ENCODE assay signal across 8 cellular contexts in the genomic region with DNA sequence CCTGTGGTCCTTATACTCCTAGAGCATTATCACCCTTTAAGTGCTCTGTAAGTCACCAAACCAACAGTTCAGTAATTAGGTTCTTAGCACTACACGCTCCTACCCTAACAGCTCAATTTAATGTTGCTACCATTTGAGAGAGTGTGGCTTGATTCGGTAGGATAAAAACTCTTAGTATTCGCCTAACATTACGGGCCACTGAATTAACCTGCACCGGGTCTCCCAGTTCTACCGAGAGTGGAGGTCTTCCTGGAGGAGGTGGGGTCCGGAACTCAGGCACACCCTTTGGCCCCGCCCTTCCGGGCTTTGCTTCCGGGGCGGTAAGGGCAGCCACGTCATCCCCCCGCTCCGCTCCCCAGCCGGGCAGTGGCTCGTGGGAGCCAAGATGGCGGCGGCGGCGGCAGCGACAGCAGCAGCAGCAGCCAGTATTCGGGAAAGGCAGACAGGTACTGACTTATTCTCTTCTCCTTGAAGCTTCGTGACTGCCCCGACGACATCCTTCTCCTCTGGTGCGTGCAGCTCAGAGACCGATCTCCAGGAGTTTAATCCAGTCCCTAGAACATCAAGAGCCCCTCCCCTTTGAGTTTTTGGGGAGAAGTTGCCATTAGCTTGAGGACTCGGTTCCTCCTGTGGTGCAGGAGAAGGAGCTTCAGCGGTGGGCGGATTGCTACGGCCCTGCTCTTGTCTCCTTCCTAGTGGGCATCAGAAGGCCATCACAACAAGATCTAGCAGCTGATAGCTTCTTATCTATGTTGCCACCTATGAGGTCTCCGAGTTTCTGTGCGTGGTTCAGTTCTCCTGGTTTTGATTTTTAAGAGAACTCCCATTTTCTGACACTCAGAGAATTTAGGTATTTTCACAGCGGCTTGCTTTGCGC. TPM values are rescaled to one million over a fixed set of nuclear protein-coding genes. Genes with fewer than 3 reads are reported as not detected.
DNase-seq lines count a peak whose midpoint lies in the region; ATAC-seq, FAIRE-seq and TF ChIP-seq lines count a peak whose summit lies in the region.

A gene with protein sequence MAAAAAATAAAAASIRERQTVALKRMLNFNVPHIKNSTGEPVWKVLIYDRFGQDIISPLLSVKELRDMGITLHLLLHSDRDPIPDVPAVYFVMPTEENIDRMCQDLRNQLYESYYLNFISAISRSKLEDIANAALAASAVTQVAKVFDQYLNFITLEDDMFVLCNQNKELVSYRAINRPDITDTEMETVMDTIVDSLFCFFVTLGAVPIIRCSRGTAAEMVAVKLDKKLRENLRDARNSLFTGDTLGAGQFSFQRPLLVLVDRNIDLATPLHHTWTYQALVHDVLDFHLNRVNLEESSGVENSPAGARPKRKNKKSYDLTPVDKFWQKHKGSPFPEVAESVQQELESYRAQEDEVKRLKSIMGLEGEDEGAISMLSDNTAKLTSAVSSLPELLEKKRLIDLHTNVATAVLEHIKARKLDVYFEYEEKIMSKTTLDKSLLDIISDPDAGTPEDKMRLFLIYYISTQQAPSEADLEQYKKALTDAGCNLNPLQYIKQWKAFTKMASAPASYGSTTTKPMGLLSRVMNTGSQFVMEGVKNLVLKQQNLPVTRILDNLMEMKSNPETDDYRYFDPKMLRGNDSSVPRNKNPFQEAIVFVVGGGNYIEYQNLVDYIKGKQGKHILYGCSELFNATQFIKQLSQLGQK (plus strand): TSS at position 366 of the 877 bp plus-strand sequence. CDS start 20 bp downstream, at position 386.

- TF ChIP-seq RAD21 in IMR-90 (IDR thresholded peaks at IDR 0.05; ENCODE audit: low read length): no peak

- H4K91ac ChIP-seq in IMR-90 (ENCODE audit: insufficient read depth, low read depth, low read length): peak within 1 kb of the TSS; percentile 98

- TSS peak; percentile 41 for BruUV-seq in IMR-90 (replicated peaks; lab: Mats Ljungman, UMichigan)

- H3K9me3 ChIP-seq in IMR-90 (ENCODE audit: control insufficient read depth, insufficient read depth, low read length): no peaks in the 10 kb centered on the region
- no peaks in the 10 kb centered on the region for H3K9me3 ChIP-seq in mononuclear cell (ENCODE audit: low read depth, low read length)

- ATAC-seq in GM21526 (IDR thresholded peaks at IDR 0.05; ENCODE audit: low FRiP score, unreplicated experiment): peak; percentile 88
- peak; percentile 98 for ATAC-seq in IMR-90 (ENCODE audit: low read depth)

- peak within 1 kb of the TSS; percentile 98 for H3K23ac ChIP-seq in IMR-90 (ENCODE audit: low read depth, low read length)

- peak within 1 kb of the TSS; percentile 78 for H3K4me2 ChIP-seq in IMR-90 (ENCODE audit: low read depth, low read length)

- CTCF ChIA-PET in IMR-90 (lab: Yijun Ruan, JAX): no interaction called here

- POLR2A ChIA-PET in IMR-90 (lab: Charles Lee; ENCODE audit: unreplicated experiment): no interaction called here

- H2BK120ac ChIP-seq in IMR-90 (ENCODE audit: low read depth, low read length): peak within 1 kb of the TSS; percentile 81

- H2BK20ac ChIP-seq in IMR-90 (ENCODE audit: low read depth, low read length): peak within 1 kb of the TSS; percentile 68; the same call in 1 of the 2 replicates

- peak within 1 kb of the TSS; percentile 96 for H4K5ac ChIP-seq in IMR-90 (ENCODE audit: low read depth, low read length)

- in situ Hi-C loops in IMR-90 (cut with MboI; ENCODE audit: low sequenced_read_pairs): no loop called here

- peak within 1 kb of the TSS; percentile 97 to 99 for H4K8ac ChIP-seq in IMR-90 (ENCODE audit: low read depth in 2 of 2, low read length in 2 of 2)

- H3K4me1 ChIP-seq in IMR-90 (ENCODE audit: control insufficient read depth, insufficient read depth, low read length) (peaks cover 3% of the 10 kb centered on the region), mononuclear cell (ENCODE audit: insufficient read depth, low read length) (peaks cover 26% of the 10 kb centered on the region)

- H3K9me1 ChIP-seq in IMR-90 (ENCODE audit: insufficient read depth, low read length): peaks cover 13% of the 10 kb centered on the region

- peak within 1 kb of the TSS; percentile 95 for H2AFZ ChIP-seq in IMR-90 (replicated peaks; ENCODE audit: low read length, poor library complexity)

- H3K4me3 ChIP-seq in IMR-90 (ENCODE audit: insufficient read depth, low read depth, low read length) (peak within 1 kb of the TSS; percentile 90), epithelial cell of esophagus (ENCODE audit: low read length) (peak within 1 kb of the TSS; percentile 93), mononuclear cell (ENCODE audit: low read length) (peak within 1 kb of the TSS; percentile 82)

- 0% methylated on average over 4 of the region's 35 CpGs; no CpG with 5 or more reads in 1 of the 2 experiments for WGBS in IMR-90 (ENCODE audit: extremely low coverage in 2 of 2, insufficient read length in 1 of 2), 2 experiments

- peak within 1 kb of the TSS; percentile 99 for H3K56ac ChIP-seq in IMR-90 (ENCODE audit: extremely low read depth, insufficient read depth, low read length)

- H2AK9ac ChIP-seq in IMR-90 (replicated peaks; ENCODE audit: low read depth, low read length, poor library complexity): peak within 1 kb of the TSS; percentile 97

- peak within 1 kb of the TSS; percentile 98 for H3K14ac ChIP-seq in IMR-90 (replicated peaks; ENCODE audit: low read depth, low read length)

- TF ChIP-seq CTCF in D721Med (IDR thresholded peaks at IDR 0.05; ENCODE audit: insufficient read depth, missing control alignments) (no peak), IMR-90 (conservative IDR thresholded peaks at IDR 0.05; ENCODE audit: low read depth, low read length) (no peak), epithelial cell of esophagus (IDR thresholded peaks at IDR 0.05; ENCODE audit: insufficient read depth, low read depth, low read length, missing control alignments) (no peak)

- dilution Hi-C loops in IMR-90 (cut with HindIII; ENCODE audit: low sequenced_read_pairs, unreplicated experiment): no loop called here

- FAIRE-seq in D721Med (lab: Jason Lieb, UNC): no peak

- peaks cover 4 to 42% of the 10 kb centered on the region in 2 experiments; a peak in 2 of 4 replicates for H3K79me1 ChIP-seq in IMR-90 (ENCODE audit: low read depth in 1 of 2, low read length in 2 of 2)

- DNase-seq in D721Med (ENCODE audit: insufficient read length, low spot score) (peak; percentile 31), IMR-90 (peak; percentile 83), OCI-M1 (lab: John Stamatoyannopoulos, UW) (peak; percentile 96), activated T-cell treated with anti-CD3 and anti-CD28 coated beads for 4 hours (peak; percentile 91), epithelial cell of esophagus (ENCODE audit: low read depth) (peak; percentile 91)
- peak; percentile 91 for DNase-seq in stimulated activated CD8-positive, alpha-beta memory T cell treated with anti-CD3 and anti-CD28 coated beads, Interleukin-4, amount 100 ng/mL, for 24 hours (ENCODE audit: low read depth)

- H2AK5ac ChIP-seq in IMR-90 (ENCODE audit: low read depth, low read length): peak within 1 kb of the TSS; percentile 97

- peak within 1 kb of the TSS; percentile 79 for H2BK15ac ChIP-seq in IMR-90 (ENCODE audit: low read depth, low read length)

- intact Hi-C loops in IMR-90 (cut with micrococcal nuclease): loop anchor here (5.0 kb wide), 1 partner anchor 60 kb away; no protein-coding TSS in a partner anchor

- H3K36me3 ChIP-seq in IMR-90 (ENCODE audit: control insufficient read depth, insufficient read depth, low read length): no peaks in the 10 kb centered on the region; the same call in 1 of the 2 replicates

- H3K18ac ChIP-seq in IMR-90 (ENCODE audit: low read depth, low read length): peak within 1 kb of the TSS; percentile 97

- peak within 1 kb of the TSS; percentile 96 for H3K4ac ChIP-seq in IMR-90 (ENCODE audit: low read depth, low read length)

- H3K27ac ChIP-seq in IMR-90 (ENCODE audit: insufficient read depth, low read length): peak within 1 kb of the TSS; percentile 94

- peak; percentile 94 for TF ChIP-seq POLR2A in IMR-90 (IDR thresholded peaks at IDR 0.05; ENCODE audit: low read depth, low read length)

- H3K9ac ChIP-seq in IMR-90 (ENCODE audit: low read depth, low read length): peak within 1 kb of the TSS; percentile 100

- H4K20me1 ChIP-seq in IMR-90 (ENCODE audit: insufficient read depth, low read length): peaks cover 25% of the 10 kb centered on the region; the same call in 1 of the 2 replicates

- H3K27me3 ChIP-seq in IMR-90 (ENCODE audit: control insufficient read depth, insufficient read depth, low read length) (no peaks in the 10 kb centered on the region), mononuclear cell (ENCODE audit: insufficient read depth, low read length) (no peaks in the 10 kb centered on the region)

- peak within 1 kb of the TSS; percentile 93 for H2BK5ac ChIP-seq in IMR-90 (ENCODE audit: low read depth, low read length, poor library complexity, severe bottlenecking)

TF ChIP-seq in IMR-90, 13 proteins besides CTCF, POLR2A, EP300 and RAD21:
- TF ChIP-seq FOS (IDR thresholded peaks at IDR 0.05; ENCODE audit: low read depth, low read length) (no peak), MXI1 (IDR thresholded peaks at IDR 0.05; ENCODE audit: borderline replicate concordance, low read depth, low read length) (peak; percentile 72), MAZ (IDR thresholded peaks at IDR 0.05; ENCODE audit: borderline replicate concordance, low read depth, low read length) (peak; percentile 83), NFE2L2 (IDR thresholded peaks at IDR 0.05; ENCODE audit: low read depth, low read length) (peak; percentile 19; the same call in 1 of the 2 replicates)
TF ChIP-seq in IMR-90: peak in this region for 3.

RNA-seq across cellular contexts. Expression of the gene that starts here (rescaled TPM):
- 74.0 and 143 TPM in 2 replicates for total RNA-seq in IMR-90 (2012; rRNA removed)
- polyA plus RNA-seq in IMR-90 (2012; rRNA removed): 43.2 and 51.4 TPM in 2 replicates
- polyA plus RNA-seq in IMR-90 (2012; cell fraction: cytosol; rRNA removed): 6.2 and 8.8 TPM in 2 replicates
- polyA plus RNA-seq in IMR-90 (2012; cell fraction: nucleus; rRNA removed; ENCODE audit: low replicate concordance): 6.4 and 72.5 TPM in 2 replicates
- total RNA-seq in mononuclear cell: 139 TPM

Comparison
In these comparisons a context has a peak if more than half of its experiments do, and no peak if none do; other contexts are left out.
1. Peak in every context shown above with its lines: DNase-seq, ATAC-seq, H3K4me3 ChIP-seq and H3K27ac ChIP-seq.
2. DNase-seq: peak in every context shown above with its lines; median percentile 96 in OCI-M1; 91 in activated T-cell treated with anti-CD3 and anti-CD28 coated beads for 4 hours; 91 in epithelial cell of esophagus; 91 in stimulated activated CD8-positive, alpha-beta memory T cell treated with anti-CD3 and anti-CD28 coated beads, Interleukin-4, amount 100 ng/mL, for 24 hours; 83 in IMR-90; 31 in D721Med.